ENCODE assay signal across 10 cellular contexts in genomic region chr9:21060919-21061561, GRCh38. TPM values are rescaled to one million over a fixed set of nuclear protein-coding genes. Genes with fewer than 3 reads are reported as not detected.
DNase-seq lines count a peak whose midpoint lies in the region; ATAC-seq, FAIRE-seq and TF ChIP-seq lines count a peak whose summit lies in the region.
"Had no signal": no experiment of that assay in that cellular context is flagged by ENCODE, and none has a peak within 500 bp of the region (broad histone marks: within the 10 kb centered on the region; RNA-seq: fewer than 3 reads in every experiment).

No MANE protein-coding gene starts in this region.

- H3K27ac Mint-ChIP-seq in naive thymus-derived CD8-positive, alpha-beta T cell = peak overlapping the region in 8 of 10 donors; percentile 16 to 76 (median 30)

- no peaks in the 10 kb centered on the region for H3K36me3 Mint-ChIP-seq in naive thymus-derived CD8-positive, alpha-beta T cell

- H3K27ac ChIP-seq in breast epithelium = no peak overlapping the region

- H3K36me3 ChIP-seq in breast epithelium = no peaks in the 10 kb centered on the region

- no peaks in the 10 kb centered on the region for H3K9me3 Mint-ChIP-seq in naive thymus-derived CD8-positive, alpha-beta T cell

- TF ChIP-seq CTCF in breast epithelium (IDR thresholded peaks at IDR 0.05) = no peak

- POLR2A ChIA-PET in naive thymus-derived CD8-positive, alpha-beta T cell (lab: Charles Lee) = interaction anchor here (1.0 kb wide), 1 partner anchor 30 kb away, joined by 5 read pairs; the partner anchor contains the start of gene HACD4

- TF ChIP-seq POLR2A in breast epithelium (IDR thresholded peaks at IDR 0.05) = no peak
- TF ChIP-seq POLR2A in GM12892 (IDR thresholded peaks at IDR 0.05; ENCODE audit: low read depth, low read length) = no peak

- no peaks in the 10 kb centered on the region for H3K4me1 ChIP-seq in breast epithelium

- H3K27me3 ChIP-seq in breast epithelium = no peaks in the 10 kb centered on the region

- intact Hi-C loops in breast epithelium (cut with DNase I; ENCODE audit: low total_unique reads) = loop anchor here (10.0 kb wide), 1 partner anchor 1036 kb away; no protein-coding TSS in a partner anchor

- H3K4me1 Mint-ChIP-seq in naive thymus-derived CD8-positive, alpha-beta T cell = peaks cover 18 to 24% (median 20%) of the 10 kb centered on the region in 4 donors

- FAIRE-seq in GM12892 (lab: Jason Lieb, UNC) = no peak

- peak; percentile 25 for DNase-seq in UCSD-AML1 (lab: John Stamatoyannopoulos, UW; ENCODE audit: unreplicated experiment)
- DNase-seq in naive thymus-derived CD8-positive, alpha-beta T cell = peak in 2 of 10 donors; percentile 27 to 31
- DNase-seq in breast epithelium (ENCODE audit: low spot score in 2 of 2) = no peak
- no peak for DNase-seq in NCI-H1105 treated with DMSO at 0.1 percent for 48 hours (lab: John Stamatoyannopoulos, UW)
- DNase-seq in kidney tubule cell (ENCODE audit: low spot score) = no peak
- DNase-seq in GM12892 (ENCODE audit: insufficient read length) = no peak
- DNase-seq: activated T-cell treated with anti-CD3 and anti-CD28 coated beads, Interleukin-2, amount 50 U/mL, for 1 hour; NCI-H2029 treated with DMSO at 0.1 percent for 48 hours had no signal

- H3K27me3 Mint-ChIP-seq in naive thymus-derived CD8-positive, alpha-beta T cell = no peaks in the 10 kb centered on the region

- H3K4me3 Mint-ChIP-seq in naive thymus-derived CD8-positive, alpha-beta T cell = peak overlapping the region in 8 of 10 donors; percentile 2 to 72 (median 38)

- ATAC-seq in GM18867 (IDR thresholded peaks at IDR 0.05; ENCODE audit: unreplicated experiment) (peak; percentile 58), HG02885 (IDR thresholded peaks at IDR 0.05; ENCODE audit: poor library complexity, unreplicated experiment) (peak; percentile 80)
- peak; percentile 53 to 58 for ATAC-seq in naive thymus-derived CD8-positive, alpha-beta T cell

- no peak overlapping the region for H3K4me3 ChIP-seq in breast epithelium

- no peaks in the 10 kb centered on the region for H3K9me3 ChIP-seq in breast epithelium

RNA-seq across cellular contexts. Expression of gene IFNB1, which starts 16.7 kb away (rescaled TPM):
- not detected for total RNA-seq in naive thymus-derived CD8-positive, alpha-beta T cell
- polyA plus RNA-seq in naive thymus-derived CD8-positive, alpha-beta T cell = not detected
- total RNA-seq in breast epithelium = not detected
- polyA plus RNA-seq in GM12892 (2012; ENCODE audit: missing spikeins) = not detected

RNA-seq across cellular contexts. Expression of gene HACD4, which starts 29.6 kb away (rescaled TPM):
- 10 to 100 TPM; 11.5 to 12.6 TPM for total RNA-seq in naive thymus-derived CD8-positive, alpha-beta T cell
- 1 to 10 TPM; 7.5 to 8.1 (median 7.8) TPM for polyA plus RNA-seq in naive thymus-derived CD8-positive, alpha-beta T cell
- 1 to 10 TPM; 3.3 to 5.1 (median 4.0) TPM for total RNA-seq in breast epithelium
- 6.1 TPM for polyA plus RNA-seq in GM12892 (2012; ENCODE audit: missing spikeins)
